8 cellular contexts compared by ENCODE assay signal in the genomic region with DNA sequence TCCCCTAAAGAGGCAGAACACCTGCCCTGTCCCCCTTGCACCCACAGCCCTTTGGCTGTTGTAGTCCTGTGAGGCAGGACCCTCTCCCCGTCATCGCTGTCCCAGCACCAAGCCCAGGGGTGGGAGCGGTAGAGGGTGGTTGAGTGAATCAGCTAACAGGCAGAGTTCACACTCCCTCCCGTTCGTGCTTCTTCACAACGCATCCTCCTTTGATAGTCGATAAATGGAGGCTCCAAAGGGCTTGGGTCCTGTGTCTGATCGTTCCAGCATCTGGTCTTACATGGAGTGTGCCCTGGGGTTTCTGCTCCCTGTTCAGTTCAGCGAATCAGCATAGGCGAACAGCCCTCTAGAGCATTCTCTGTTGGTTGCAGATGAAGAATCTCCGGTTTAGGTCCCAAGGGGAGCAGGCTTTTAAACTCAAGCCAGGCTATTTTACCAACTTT. TPM values are rescaled to one million over a fixed set of nuclear protein-coding genes. Genes with fewer than 3 reads are reported as not detected.
A peak's percentile ranks its signal among the peaks of the same experiment; 100 is the strongest.
DNase-seq lines count a peak whose midpoint lies in the region; ATAC-seq and TF ChIP-seq lines count a peak whose summit lies in the region.

No MANE protein-coding gene starts in this region.

- H3K27ac ChIP-seq in right cardiac atrium (ENCODE audit: low read length) (peak overlapping the region; percentile 55), smooth muscle cell (ENCODE audit: low read depth) (peak overlapping the region; percentile 82)

- peak overlapping the region; percentile 83 for H3K4me3 Mint-ChIP-seq in activated naive CD4-positive, alpha-beta T cell treated with anti-CD3 and anti-CD28 coated beads, Interleukin-2, amount 50 U/mL, for 24 hours
- peak overlapping the region; percentile 100 for H3K4me3 Mint-ChIP-seq in activated CD8-positive, alpha-beta T cell treated with anti-CD3 and anti-CD28 coated beads for 36 hours

- H3K9me3 Mint-ChIP-seq in activated naive CD4-positive, alpha-beta T cell treated with anti-CD3 and anti-CD28 coated beads, Interleukin-2, amount 50 U/mL, for 24 hours = no peaks in the 10 kb centered on the region
- H3K9me3 Mint-ChIP-seq in activated CD8-positive, alpha-beta T cell treated with anti-CD3 and anti-CD28 coated beads for 36 hours = no peaks in the 10 kb centered on the region

- no peak for ATAC-seq in activated CD8-positive, alpha-beta T cell treated with anti-CD3 and anti-CD28 coated beads for 36 hours
- ATAC-seq in right cardiac atrium (no peak), HG02610 (IDR thresholded peaks at IDR 0.05; ENCODE audit: unreplicated experiment) (no peak), HG02973 (IDR thresholded peaks at IDR 0.05; ENCODE audit: unreplicated experiment) (no peak), HG02840 (IDR thresholded peaks at IDR 0.05; ENCODE audit: low FRiP score, unreplicated experiment) (no peak)

- peaks cover 11% of the 10 kb centered on the region for H3K36me3 Mint-ChIP-seq in activated naive CD4-positive, alpha-beta T cell treated with anti-CD3 and anti-CD28 coated beads, Interleukin-2, amount 50 U/mL, for 24 hours
- H3K36me3 Mint-ChIP-seq in activated CD8-positive, alpha-beta T cell treated with anti-CD3 and anti-CD28 coated beads for 36 hours (ENCODE audit: low read depth) = peaks cover 52% of the 10 kb centered on the region

- H3K9ac ChIP-seq in smooth muscle cell (ENCODE audit: low read depth) = peak overlapping the region; percentile 93

- H3K36me3 ChIP-seq in smooth muscle cell (ENCODE audit: low read depth) = peaks cover 20% of the 10 kb centered on the region

- intact Hi-C loops in activated CD8-positive, alpha-beta T cell treated with anti-CD3 and anti-CD28 coated beads for 36 hours (cut with micrococcal nuclease) = loop anchor here (5.0 kb wide), 1 partner anchor 34 kb away; no protein-coding TSS in a partner anchor
- intact Hi-C loops in right cardiac atrium (cut with DNase I) = loop anchor here in 1 of 4 donors (5.0 kb wide), 1 partner anchor 39 kb away; a partner anchor contains a TSS

- H3K4me1 Mint-ChIP-seq in activated naive CD4-positive, alpha-beta T cell treated with anti-CD3 and anti-CD28 coated beads, Interleukin-2, amount 50 U/mL, for 24 hours = peaks cover 36% of the 10 kb centered on the region
- H3K4me1 Mint-ChIP-seq in activated CD8-positive, alpha-beta T cell treated with anti-CD3 and anti-CD28 coated beads for 36 hours (ENCODE audit: low read depth) = peaks cover 44% of the 10 kb centered on the region

- peak overlapping the region; percentile 99 for H3K4me2 ChIP-seq in smooth muscle cell

- H3K27me3 Mint-ChIP-seq in activated naive CD4-positive, alpha-beta T cell treated with anti-CD3 and anti-CD28 coated beads, Interleukin-2, amount 50 U/mL, for 24 hours = no peaks in the 10 kb centered on the region
- H3K27me3 Mint-ChIP-seq in activated CD8-positive, alpha-beta T cell treated with anti-CD3 and anti-CD28 coated beads for 36 hours = no peaks in the 10 kb centered on the region

- H3K27me3 ChIP-seq in right cardiac atrium (ENCODE audit: control insufficient read depth, insufficient read depth) (no peaks in the 10 kb centered on the region), smooth muscle cell (ENCODE audit: low read depth) (no peaks in the 10 kb centered on the region)

- peak overlapping the region; percentile 95 for H3K27ac Mint-ChIP-seq in activated naive CD4-positive, alpha-beta T cell treated with anti-CD3 and anti-CD28 coated beads, Interleukin-2, amount 50 U/mL, for 24 hours
- peak overlapping the region; percentile 94 for H3K27ac Mint-ChIP-seq in activated CD8-positive, alpha-beta T cell treated with anti-CD3 and anti-CD28 coated beads for 36 hours

- H3F3A ChIP-seq in smooth muscle cell (ENCODE audit: low read depth) = peaks cover 31% of the 10 kb centered on the region

- H4K20me1 ChIP-seq in smooth muscle cell (ENCODE audit: low read depth) = peaks cover 43% of the 10 kb centered on the region

- no peak for DNase-seq in activated naive CD4-positive, alpha-beta T cell (lab: John Stamatoyannopoulos, UW)
- DNase-seq in activated CD8-positive, alpha-beta T cell treated with anti-CD3 and anti-CD28 coated beads for 36 hours = no peak
- peak in 1 of 3 donors; percentile 58 for DNase-seq in right cardiac atrium
- no peak for DNase-seq in smooth muscle cell (lab: John Stamatoyannopoulos, UW; ENCODE audit: unreplicated experiment)

- peaks cover 5% of the 10 kb centered on the region for H3K79me2 ChIP-seq in smooth muscle cell (ENCODE audit: low read depth)

- WGBS in right cardiac atrium = 59% methylated on average over 11 of the region's 11 CpGs
- WGBS in smooth muscle cell (ENCODE audit: low lambda C conversion rate) = 75% methylated on average over 11 of the region's 11 CpGs

- H3K4me1 ChIP-seq in right cardiac atrium (ENCODE audit: control insufficient read depth, insufficient read depth, low read length) (peaks cover 3% of the 10 kb centered on the region), smooth muscle cell (ENCODE audit: low read depth) (peaks cover 13% of the 10 kb centered on the region)

- no peaks in the 10 kb centered on the region for H3K9me3 ChIP-seq in right cardiac atrium (ENCODE audit: control insufficient read depth, low read length)
- no peaks in the 10 kb centered on the region for H3K9me3 ChIP-seq in smooth muscle cell (replicated peaks; ENCODE audit: low read depth)

- peak overlapping the region; percentile 75 for H3K4me3 ChIP-seq in right cardiac atrium (ENCODE audit: low read length)
- peak overlapping the region; percentile 65 for H3K4me3 ChIP-seq in smooth muscle cell

- no peak for TF ChIP-seq CTCF in activated CD8-positive, alpha-beta T cell treated with anti-CD3 and anti-CD28 coated beads for 36 hours (IDR thresholded peaks at IDR 0.05)
- no peak for TF ChIP-seq CTCF in smooth muscle cell (IDR thresholded peaks at IDR 0.05; ENCODE audit: borderline replicate concordance, insufficient read depth, poor library complexity, severe bottlenecking)

- CTCF ChIA-PET in activated CD8-positive, alpha-beta T cell treated with anti-CD3 and anti-CD28 coated beads for 36 hours (lab: Charles Lee) = interaction anchor here (0.8 to 3.8 kb wide), 2 partner anchors 39 to 307 kb away, joined by 4 to 16 read pairs; a partner anchor contains a TSS

- POLR2A ChIA-PET in activated CD8-positive, alpha-beta T cell treated with anti-CD3 and anti-CD28 coated beads for 36 hours (lab: Charles Lee) = interaction anchor here (0.9 to 7.8 kb wide), 5 partner anchors 8 to 95 kb away, joined by 4 to 108 read pairs (median 5); partner anchors contain the start of gene CNBP

- H2AFZ ChIP-seq in smooth muscle cell (ENCODE audit: low read depth) = no peak overlapping the region

RNA-seq across cellular contexts. Expression of gene HMCES, which starts 0.8 kb away (rescaled TPM):
- 10 to 100 TPM; 54.5 to 57.8 TPM for total RNA-seq in activated CD8-positive, alpha-beta T cell treated with anti-CD3 and anti-CD28 coated beads for 36 hours
- 10 to 100 TPM; 38.0 to 53.2 (median 42.3) TPM for total RNA-seq in right cardiac atrium
- 37.0 TPM for polyA plus RNA-seq in right cardiac atrium
- 9.3 and 15.2 TPM in 2 replicates for total RNA-seq in smooth muscle cell
- 25.0 and 33.8 TPM in 2 replicates for polyA plus RNA-seq in smooth muscle cell

RNA-seq across cellular contexts. Expression of gene COPG1, which starts 28.4 kb away (rescaled TPM):
- total RNA-seq in activated CD8-positive, alpha-beta T cell treated with anti-CD3 and anti-CD28 coated beads for 36 hours = 100 to 1,000 TPM; 114 to 118 TPM
- 100 to 1,000 TPM in 3 of 4 donors, 10 to 100 TPM in 1; 76.3 to 133 (median 108) TPM for total RNA-seq in right cardiac atrium
- 83.2 TPM for polyA plus RNA-seq in right cardiac atrium
- 177 and 210 TPM in 2 replicates for total RNA-seq in smooth muscle cell
- polyA plus RNA-seq in smooth muscle cell = 228 and 265 TPM in 2 replicates
